12 cellular contexts compared by ENCODE assay signal in the genomic region with DNA sequence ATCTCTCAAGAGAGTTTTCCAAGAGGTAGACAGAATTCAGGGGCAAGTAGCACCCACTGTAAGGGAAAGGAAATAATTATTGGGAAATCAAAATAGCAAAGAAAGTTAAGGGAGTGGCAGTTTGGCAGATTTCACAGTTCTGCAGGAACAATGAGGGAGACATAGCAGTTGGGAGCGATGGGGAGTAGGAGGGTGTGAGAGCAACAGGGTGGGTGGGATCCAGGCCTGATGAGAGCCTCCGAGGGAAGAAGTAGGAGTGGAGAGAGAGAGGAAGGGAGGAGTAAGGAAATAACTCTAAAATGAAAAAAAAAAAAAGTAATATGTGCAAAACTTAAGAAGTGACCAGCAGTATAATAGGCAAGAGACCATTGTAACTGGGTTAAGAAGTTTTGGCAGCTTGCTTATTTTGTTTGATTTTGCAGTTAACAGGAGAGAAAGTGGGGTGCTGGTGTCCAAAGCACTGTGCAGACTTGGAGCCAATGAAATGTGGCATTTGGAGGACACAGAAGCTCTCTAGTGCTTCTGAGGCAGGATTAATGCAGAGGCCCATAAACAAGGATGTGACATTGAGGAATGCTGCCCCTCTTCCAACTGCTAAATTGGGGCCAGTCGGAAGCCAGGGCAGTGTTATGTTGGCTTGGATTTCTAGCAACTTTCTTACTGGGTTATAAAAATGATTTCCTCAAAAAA. TPM values are rescaled to one million over a fixed set of nuclear protein-coding genes. Genes with fewer than 3 reads are reported as not detected.
A peak's percentile ranks its signal among the peaks of the same experiment; 100 is the strongest.
DNase-seq lines count a peak whose midpoint lies in the region; ATAC-seq, FAIRE-seq and TF ChIP-seq lines count a peak whose summit lies in the region.
"Had no signal": no experiment of that assay in that cellular context is flagged by ENCODE, and none has a peak within 500 bp of the region (broad histone marks: within the 10 kb centered on the region; RNA-seq: fewer than 3 reads in every experiment).

No MANE protein-coding gene starts in this region.

- peak overlapping the region; percentile 95 to 98 for H3K27ac Mint-ChIP-seq in activated naive CD4-positive, alpha-beta T cell treated with anti-CD3 and anti-CD28 coated beads, Interleukin-2, amount 50 U/mL, for 72 hours

- no peak for FAIRE-seq in D721Med (lab: Jason Lieb, UNC)

- H3K4me1 ChIP-seq in right atrium auricular region (peaks cover 0 to 8% of the 10 kb centered on the region in 2 donors), lower lobe of right lung (peaks cover 47% of the 10 kb centered on the region), aorta (ENCODE audit: control insufficient read depth in 1 of 2, insufficient read depth in 2 of 2, low read length in 2 of 2) (peaks cover 4 to 12% of the 10 kb centered on the region in 2 donors)
- H3K4me1 ChIP-seq: BE2C, colonic mucosa had no signal

- DNase-seq in Right ventricle myocardium inferior (ENCODE audit: missing footprints) = no peak
- no peak for DNase-seq in right atrium auricular region (ENCODE audit: low spot score)
- DNase-seq in activated naive CD4-positive, alpha-beta T cell treated with anti-CD3 and anti-CD28 coated beads, Interleukin-2, amount 50 U/mL, for 72 hours (ENCODE audit: low spot score in 2 of 2) = no peak
- no peak for DNase-seq in lower lobe of right lung
- no peak for DNase-seq in aorta
- no peak for DNase-seq in UCSD-AML1 (lab: John Stamatoyannopoulos, UW; ENCODE audit: unreplicated experiment)
- DNase-seq in DMS53 (lab: John Stamatoyannopoulos, UW) = no peak
- DNase-seq in D721Med (ENCODE audit: insufficient read length, low spot score) = no peak
- DNase-seq: BE2C, colonic mucosa, glutamatergic neuron, mesendoderm had no signal

- no peak for TF ChIP-seq CTCF in right atrium auricular region (IDR thresholded peaks at IDR 0.05)
- no peak for TF ChIP-seq CTCF in lower lobe of right lung (IDR thresholded peaks at IDR 0.05)
- TF ChIP-seq CTCF in D721Med (IDR thresholded peaks at IDR 0.05; ENCODE audit: insufficient read depth, missing control alignments) = no peak

- H3K36me3 ChIP-seq in right atrium auricular region (no peaks in the 10 kb centered on the region), lower lobe of right lung (no peaks in the 10 kb centered on the region), aorta (ENCODE audit: control insufficient read depth in 1 of 2, insufficient read depth in 2 of 2, low read length in 1 of 2) (no peaks in the 10 kb centered on the region)
- H3K36me3 ChIP-seq: BE2C, colonic mucosa had no signal

- WGBS in aorta, 2 donors = 28 to 36% methylated on average over 3 of the region's 3 CpGs

- peaks cover 2 to 4% of the 10 kb centered on the region in 2 donors for H3K9me3 Mint-ChIP-seq in activated naive CD4-positive, alpha-beta T cell treated with anti-CD3 and anti-CD28 coated beads, Interleukin-2, amount 50 U/mL, for 72 hours

- H3K27ac ChIP-seq in right atrium auricular region (no peak overlapping the region), lower lobe of right lung (peak overlapping the region; percentile 8), aorta (ENCODE audit: low read depth in 1 of 2, low read length in 2 of 2) (peak overlapping the region; percentile 46 to 73)
- H3K27ac ChIP-seq: colonic mucosa had no signal

- ATAC-seq in Right ventricle myocardium inferior (peak; percentile 30), lower lobe of right lung (no peak), aorta (ENCODE audit: low FRiP score) (peak; percentile 43)
- no peak for ATAC-seq in activated naive CD4-positive, alpha-beta T cell treated with anti-CD3 and anti-CD28 coated beads, Interleukin-2, amount 50 U/mL, for 72 hours

- intact Hi-C loops in Right ventricle myocardium inferior (cut with DNase I) (no loop called here), lower lobe of right lung (cut with DNase I) (no loop called here), aorta (cut with DNase I) (no loop called here)

- no peak overlapping the region for H3K4me3 ChIP-seq in right atrium auricular region
- H3K4me3 ChIP-seq in lower lobe of right lung = no peak overlapping the region
- no peak overlapping the region for H3K4me3 ChIP-seq in aorta (ENCODE audit: low read length in 2 of 2)
- H3K4me3 ChIP-seq: colonic mucosa had no signal

- H3K27me3 ChIP-seq in right atrium auricular region (no peaks in the 10 kb centered on the region), lower lobe of right lung (ENCODE audit: low read depth) (no peaks in the 10 kb centered on the region), aorta (ENCODE audit: control insufficient read depth in 1 of 2, insufficient read depth in 2 of 2, low read length in 1 of 2) (no peaks in the 10 kb centered on the region)
- H3K27me3 ChIP-seq: BE2C, colonic mucosa had no signal

- no peaks in the 10 kb centered on the region for H3K9me3 ChIP-seq in right atrium auricular region
- no peaks in the 10 kb centered on the region for H3K9me3 ChIP-seq in lower lobe of right lung
- H3K9me3 ChIP-seq in aorta (ENCODE audit: control insufficient read depth, low read length) = no peaks in the 10 kb centered on the region
- H3K9me3 ChIP-seq: BE2C, colonic mucosa had no signal

- peaks cover 31 to 64% of the 10 kb centered on the region in 2 donors for H3K36me3 Mint-ChIP-seq in activated naive CD4-positive, alpha-beta T cell treated with anti-CD3 and anti-CD28 coated beads, Interleukin-2, amount 50 U/mL, for 72 hours

RNA-seq across cellular contexts. Expression of gene TNFAIP8, which starts 10.2 kb away (rescaled TPM):
- total RNA-seq in Right ventricle myocardium inferior (17.8 TPM), right atrium auricular region (1 to 10 TPM; 5.6 to 8.9 TPM), lower lobe of right lung (29.5 TPM), aorta (10 to 100 TPM; 17.8 to 26.9 TPM)
- total RNA-seq in activated naive CD4-positive, alpha-beta T cell treated with anti-CD3 and anti-CD28 coated beads, Interleukin-2, amount 50 U/mL, for 72 hours = 100 to 1,000 TPM; 110 to 146 TPM
- 10 to 100 TPM; 13.7 to 32.2 TPM for polyA plus RNA-seq in aorta

Comparison
In these comparisons a context has a peak if more than half of its experiments do, and no peak if none do; other contexts are left out.
1. ATAC-seq: peak in Right ventricle myocardium inferior (single experiment) and aorta (single experiment); none in activated naive CD4-positive, alpha-beta T cell treated with anti-CD3 and anti-CD28 coated beads, Interleukin-2, amount 50 U/mL, for 72 hours (0 of 2) and lower lobe of right lung (0 of 2).
2. H3K27ac ChIP-seq: peak in lower lobe of right lung (single experiment) and aorta (2 of 2); none in right atrium auricular region (0 of 2).